In the genomic region with DNA sequence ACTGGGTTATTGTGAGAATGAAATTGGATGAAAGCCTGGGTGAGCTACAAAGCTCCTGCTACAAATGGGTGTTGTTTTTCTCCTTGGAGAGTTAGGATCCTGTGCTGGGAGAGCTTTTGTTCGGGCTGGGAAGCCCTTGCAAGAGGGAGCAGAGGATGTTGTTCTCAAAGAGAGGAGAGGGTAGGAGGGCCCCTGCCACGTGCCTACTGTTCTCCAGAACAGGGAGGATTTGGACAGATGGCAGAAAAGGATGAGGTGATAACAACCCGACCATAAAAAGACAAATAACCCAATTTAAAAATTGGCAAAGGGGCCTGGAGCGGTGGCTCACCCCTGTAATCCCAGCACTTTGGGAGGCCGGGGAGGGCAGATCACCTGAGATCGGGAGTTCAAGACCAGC, we compare ENCODE assay signal across 18 cellular contexts.
"Had no signal": no experiment of that assay in that cellular context is flagged by ENCODE, and none has a peak within 500 bp of the region (broad histone marks: within the 10 kb centered on the region; RNA-seq: fewer than 3 reads in every experiment).

No MANE protein-coding gene starts in this region.

- H3K27me3 ChIP-seq: adrenal gland had no signal

- H3K27me3 Mint-ChIP-seq: activated CD4-positive, alpha-beta T cell treated with anti-CD3 and anti-CD28 coated beads, Interleukin-2, amount 10 ng/mL, durations not matched to agents 24 days and 14 days; activated T-helper 17 cell treated with anti-CD3 and anti-CD28 coated beads, Interleukin-2, amount 50 U/mL, for 72 hours had no signal

- H3K4me3 ChIP-seq: adrenal gland, psoas muscle had no signal

- H3K9me3 Mint-ChIP-seq: activated CD4-positive, alpha-beta T cell treated with anti-CD3 and anti-CD28 coated beads, Interleukin-2, amount 10 ng/mL, durations not matched to agents 24 days and 14 days; activated T-helper 17 cell treated with anti-CD3 and anti-CD28 coated beads, Interleukin-2, amount 50 U/mL, for 72 hours; central memory CD8-positive, alpha-beta T cell; dendritic cell treated with granulocyte-macrophage colony-stimulating factor and Interleukin-4, amounts not matched to agents 40 ng/mL and 50 ng/mL, for 4 days; effector memory CD8-positive, alpha-beta T cell; nephron; WTC11 had no signal

- H3K9me3 ChIP-seq: adrenal gland, psoas muscle had no signal

- H3K27ac Mint-ChIP-seq: activated CD4-positive, alpha-beta T cell treated with anti-CD3 and anti-CD28 coated beads, Interleukin-2, amount 10 ng/mL, durations not matched to agents 24 days and 14 days; activated T-helper 17 cell treated with anti-CD3 and anti-CD28 coated beads, Interleukin-2, amount 50 U/mL, for 72 hours; dendritic cell treated with granulocyte-macrophage colony-stimulating factor and Interleukin-4, amounts not matched to agents 40 ng/mL and 50 ng/mL, for 4 days; effector memory CD8-positive, alpha-beta T cell; nephron; WTC11 had no signal

- H3K4me3 Mint-ChIP-seq: activated CD4-positive, alpha-beta T cell treated with anti-CD3 and anti-CD28 coated beads, Interleukin-2, amount 10 ng/mL, durations not matched to agents 24 days and 14 days; activated T-helper 17 cell treated with anti-CD3 and anti-CD28 coated beads, Interleukin-2, amount 50 U/mL, for 72 hours; central memory CD8-positive, alpha-beta T cell; dendritic cell treated with granulocyte-macrophage colony-stimulating factor and Interleukin-4, amounts not matched to agents 40 ng/mL and 50 ng/mL, for 4 days; effector memory CD8-positive, alpha-beta T cell; nephron; WTC11 had no signal

- H3K36me3 Mint-ChIP-seq: WTC11 had no signal

- H3K27ac ChIP-seq: adrenal gland, psoas muscle had no signal

- DNase-seq: activated CD4-positive, alpha-beta T cell treated with anti-CD3 and anti-CD28 coated beads, Interleukin-2, amount 10 ng/mL, durations not matched to agents 24 days and 14 days; activated naive CD4-positive, alpha-beta T cell treated with anti-CD3 and anti-CD28 coated beads, Interleukin-2, amount 50 U/mL, for 16 hours; activated T-cell treated with anti-CD3 and anti-CD28 coated beads for 4 hours; adrenal gland; effector memory CD8-positive, alpha-beta T cell; left ventricle myocardium superior; mesenchymal stem cell; occipital lobe; psoas muscle; stimulated activated CD4-positive, alpha-beta T cell treated with anti-CD3 and anti-CD28 coated beads, Interleukin-2, amount 100 ng/mL, for 24 hours; stimulated activated naive CD4-positive, alpha-beta T cell; substantia nigra; trophoblast cell had no signal

- H3K4me1 Mint-ChIP-seq: activated CD4-positive, alpha-beta T cell treated with anti-CD3 and anti-CD28 coated beads, Interleukin-2, amount 10 ng/mL, durations not matched to agents 24 days and 14 days; activated T-helper 17 cell treated with anti-CD3 and anti-CD28 coated beads, Interleukin-2, amount 50 U/mL, for 72 hours had no signal
